In the genomic region with DNA sequence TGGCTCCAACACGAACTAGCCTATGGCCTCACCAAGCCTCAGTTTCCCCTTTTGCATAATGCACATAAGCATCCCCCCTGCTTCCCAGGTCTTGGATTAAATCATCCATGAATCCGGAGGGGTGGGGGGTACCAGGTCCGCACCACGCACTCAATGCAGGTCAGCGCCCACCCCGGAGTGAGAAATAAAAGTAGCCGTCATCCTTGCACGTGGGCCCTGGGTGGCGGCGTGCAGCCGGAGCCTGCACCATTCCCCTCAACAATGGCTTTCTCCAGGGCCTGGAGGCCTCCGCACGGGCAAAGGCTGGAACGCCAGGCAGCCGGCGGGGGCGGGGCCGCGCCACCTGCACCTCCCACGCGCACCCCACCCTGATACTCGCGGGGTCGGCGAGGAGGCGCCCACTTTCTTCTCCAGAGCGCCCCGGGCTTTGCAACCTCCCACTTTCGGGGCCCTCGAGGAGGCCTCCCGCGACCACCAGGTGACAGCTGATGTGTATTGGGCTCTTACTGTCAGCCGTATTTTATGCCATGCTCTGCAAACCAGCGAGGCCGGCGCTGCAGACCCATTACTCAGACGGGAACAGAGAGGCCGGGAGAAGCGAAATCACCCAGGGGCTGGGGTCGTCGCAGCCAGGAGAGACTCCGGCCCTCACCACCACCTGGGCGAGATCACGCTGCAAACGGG, we compare ENCODE assay signal across 8 cellular contexts.
DNase-seq lines count a peak whose midpoint lies in the region; ATAC-seq and TF ChIP-seq lines count a peak whose summit lies in the region.

No MANE protein-coding gene starts in this region.

- peak; percentile 3 for ATAC-seq in GM19397 (IDR thresholded peaks at IDR 0.05; ENCODE audit: unreplicated experiment)
- peak; percentile 12 for ATAC-seq in memory B cell (ENCODE audit: low read depth)

- DNase-seq in LNCaP clone FGC (ENCODE audit: low read depth) (no peak), memory B cell (ENCODE audit: low spot score in 2 of 2) (peak; percentile 50 to 63), NCI-H2227 treated with DMSO at 0.1 percent for 48 hours (lab: John Stamatoyannopoulos, UW) (no peak)
- peak; percentile 58 to 59 for DNase-seq in activated CD4-positive, alpha-beta T cell treated with anti-CD3 and anti-CD28 coated beads, Interleukin-2, amount 50 U/mL, for 24 hours (ENCODE audit: low read depth in 1 of 2, low spot score in 1 of 2)
- peak; percentile 81 for DNase-seq in stimulated activated CD8-positive, alpha-beta memory T cell treated with anti-CD3 and anti-CD28 coated beads, Interleukin-4, amount 100 ng/mL, for 48 hours

- H3K4me3 ChIP-seq in ACC112 (ENCODE audit: low read depth, low read length) (peak overlapping the region; percentile 100), LNCaP clone FGC (ENCODE audit: low read depth, low read length) (peak overlapping the region; percentile 90), duodenal mucosa (ENCODE audit: low read depth in 1 of 2, low read length in 2 of 2) (peak overlapping the region; percentile 85 to 99)

- no peaks in the 10 kb centered on the region for H3K9me3 ChIP-seq in duodenal mucosa (ENCODE audit: control insufficient read depth in 1 of 2, low read length in 2 of 2)

- H3K79me2 ChIP-seq in ACC112 (ENCODE audit: control insufficient read depth, insufficient read depth, low read length, unreplicated experiment): peaks cover 32% of the 10 kb centered on the region

- H3K4me1 ChIP-seq in ACC112 (ENCODE audit: control insufficient read depth, insufficient read depth, low read length, unreplicated experiment) (no peaks in the 10 kb centered on the region), duodenal mucosa (ENCODE audit: control insufficient read depth in 1 of 2, insufficient read depth in 2 of 2, low read length in 2 of 2) (peaks cover 10 to 28% of the 10 kb centered on the region in 2 donors)

- H3K36me3 ChIP-seq in ACC112 (ENCODE audit: insufficient read depth, low read length): peaks cover 21% of the 10 kb centered on the region
- no peaks in the 10 kb centered on the region for H3K36me3 ChIP-seq in duodenal mucosa (ENCODE audit: control insufficient read depth in 1 of 2, insufficient read depth in 2 of 2, low read length in 2 of 2)

- H3K4me1 Mint-ChIP-seq in memory B cell: peaks cover 32% of the 10 kb centered on the region

- H3K9me3 Mint-ChIP-seq in memory B cell: no peaks in the 10 kb centered on the region

- TF ChIP-seq CTCF in LNCaP clone FGC (IDR thresholded peaks at IDR 0.05; ENCODE audit: control insufficient read depth, extremely low read depth, insufficient read depth): no peak

- H3K9ac ChIP-seq in duodenal mucosa (ENCODE audit: low read depth in 1 of 2, low read length in 2 of 2): peak overlapping the region; percentile 39 to 63

- no peaks in the 10 kb centered on the region for H3K27me3 Mint-ChIP-seq in memory B cell

- no peak overlapping the region for H2AFZ ChIP-seq in ACC112 (ENCODE audit: low read length, unreplicated experiment)

- H3K4me3 Mint-ChIP-seq in memory B cell: peak overlapping the region; percentile 96

- no peaks in the 10 kb centered on the region for H3K27me3 ChIP-seq in ACC112 (ENCODE audit: insufficient read depth, low read length)
- no peaks in the 10 kb centered on the region for H3K27me3 ChIP-seq in duodenal mucosa (ENCODE audit: control insufficient read depth in 1 of 2, insufficient read depth in 2 of 2, low read length in 2 of 2)

- no peaks in the 10 kb centered on the region for H3K36me3 Mint-ChIP-seq in memory B cell

- peak overlapping the region; percentile 76 for H3K27ac ChIP-seq in ACC112 (ENCODE audit: low read depth, low read length)
- H3K27ac ChIP-seq in duodenal mucosa (ENCODE audit: low read depth, low read length): peak overlapping the region; percentile 66

- peak overlapping the region; percentile 93 for H3K27ac Mint-ChIP-seq in memory B cell

Comparison
In these comparisons a context has a peak if more than half of its experiments do, and no peak if none do; other contexts are left out.
1. DNase-seq: peak in activated CD4-positive, alpha-beta T cell treated with anti-CD3 and anti-CD28 coated beads, Interleukin-2, amount 50 U/mL, for 24 hours (2 of 2), memory B cell (2 of 2) and stimulated activated CD8-positive, alpha-beta memory T cell treated with anti-CD3 and anti-CD28 coated beads, Interleukin-4, amount 100 ng/mL, for 48 hours (single experiment); none in LNCaP clone FGC (single experiment) and NCI-H2227 treated with DMSO at 0.1 percent for 48 hours (single experiment).
2. Peak in every context shown above with its lines, with median percentiles within 50 percentile points of each other: H3K4me3 ChIP-seq.